Comparison of ENCODE assay signal across 23 cellular contexts in genomic region chr1:204780682-204781081, GRCh38.
DNase-seq lines count a peak whose midpoint lies in the region; ATAC-seq, FAIRE-seq and TF ChIP-seq lines count a peak whose summit lies in the region.
"Had no signal": no experiment of that assay in that cellular context is flagged by ENCODE, and none has a peak within 500 bp of the region (broad histone marks: within the 10 kb centered on the region; RNA-seq: fewer than 3 reads in every experiment).

No MANE protein-coding gene starts in this region.

- no peak overlapping the region for H3K27ac ChIP-seq in HEK293 (ENCODE audit: extremely low read depth, low read depth, low read length)
- H3K27ac ChIP-seq in heart right ventricle: no peak overlapping the region
- H3K27ac ChIP-seq: A549, RWPE1 had no signal

- DNase-seq in D721Med (ENCODE audit: insufficient read length, low spot score): no peak
- peak; percentile 65 for DNase-seq in NCI-H69 (lab: John Stamatoyannopoulos, UW)
- DNase-seq in kidney tubule cell (ENCODE audit: low spot score): peak; percentile 21
- no peak for DNase-seq in heart right ventricle
- no peak for DNase-seq in activated CD4-positive, alpha-beta T cell treated with anti-CD3 and anti-CD28 coated beads for 1 hour
- no peak for DNase-seq in foreskin melanocyte
- DNase-seq: DMS53, MG63, NCI-H1436, NCI-H1930, NCI-H446, NCI-H526, SHP77 treated with DMSO at 0.1 percent for 48 hours, SK-N-SH, T-cell had no signal

- FAIRE-seq in D721Med (lab: Jason Lieb, UNC): peak; percentile 41
- FAIRE-seq: A549, GM12878, HTR-8/SVneo had no signal

- H3K4me1 ChIP-seq in HEK293 (ENCODE audit: control insufficient read depth, insufficient read depth, low read length): no peaks in the 10 kb centered on the region
- no peaks in the 10 kb centered on the region for H3K4me1 ChIP-seq in heart right ventricle
- H3K4me1 ChIP-seq: A549, HAP-1 had no signal

- H3K9me3 ChIP-seq in HEK293 (ENCODE audit: control insufficient read depth, insufficient read depth, low read depth, low read length) (no peaks in the 10 kb centered on the region), heart right ventricle (no peaks in the 10 kb centered on the region)
- H3K9me3 ChIP-seq: A549, HAP-1, SK-N-SH had no signal

- intact Hi-C loops in heart right ventricle (cut with DNase I): no loop called here

- WGBS in heart right ventricle, 2 donors: 61 to 66% methylated on average over 2 of the region's 2 CpGs

- H3K36me3 ChIP-seq in HEK293 (ENCODE audit: control insufficient read depth in 2 of 2, insufficient read depth in 1 of 2, low read length in 2 of 2) (no peaks in the 10 kb centered on the region), heart right ventricle (no peaks in the 10 kb centered on the region)
- H3K36me3 ChIP-seq: HAP-1, MG63 had no signal

- POLR2A ChIA-PET in HEK293 (lab: Yijun Ruan, JAX): no interaction called here

- no peak overlapping the region for H3K4me3 ChIP-seq in HEK293 (ENCODE audit: low read depth, low read length)
- no peak overlapping the region for H3K4me3 ChIP-seq in heart right ventricle
- H3K4me3 ChIP-seq: A549, GM12878, GM23338, HAP-1, MG63 had no signal

- TF ChIP-seq CTCF in D721Med (IDR thresholded peaks at IDR 0.05; ENCODE audit: insufficient read depth, missing control alignments): no peak
- TF ChIP-seq CTCF in HEK293 (tag by site-specific recombination; IDR thresholded peaks at IDR 0.05): no peak
- TF ChIP-seq CTCF in heart right ventricle (IDR thresholded peaks at IDR 0.05): no peak

- ATAC-seq in heart right ventricle (no peak), HG03097 (IDR thresholded peaks at IDR 0.05; ENCODE audit: low FRiP score, unreplicated experiment) (no peak)
- ATAC-seq: A549, GM12878, GM23338, T-cell had no signal

- peaks cover 0 to 62% (median 14%) of the 10 kb centered on the region in 7 donors for H3K27me3 ChIP-seq in heart right ventricle
- H3K27me3 ChIP-seq: MG63 had no signal

- CTCF ChIA-PET in HEK293 (lab: Yijun Ruan, JAX): interaction anchor here (0.6 to 4.5 kb wide), 8 partner anchors 9 to 215 kb away, joined by 3 to 35 read pairs (median 7); no protein-coding TSS in a partner anchor

TF ChIP-seq in HEK293, 187 proteins besides CTCF, POLR2A, EP300 and RAD21:
- peak; percentile 53; the same call in 1 of the 2 replicates for TF ChIP-seq SP7 (tag by site-specific recombination; IDR thresholded peaks at IDR 0.05)
- no peak for TF ChIP-seq BCL11A (tag by site-specific recombination; IDR thresholded peaks at IDR 0.05; ENCODE audit: low read depth)

Comparison
In these comparisons a context has a peak if more than half of its experiments do, and no peak if none do; other contexts are left out.
1. DNase-seq: peak in NCI-H69 (single experiment) and kidney tubule cell (single experiment); none in D721Med (single experiment), heart right ventricle (0 of 2), activated CD4-positive, alpha-beta T cell treated with anti-CD3 and anti-CD28 coated beads for 1 hour (single experiment) and foreskin melanocyte (single experiment).